In the genomic region with DNA sequence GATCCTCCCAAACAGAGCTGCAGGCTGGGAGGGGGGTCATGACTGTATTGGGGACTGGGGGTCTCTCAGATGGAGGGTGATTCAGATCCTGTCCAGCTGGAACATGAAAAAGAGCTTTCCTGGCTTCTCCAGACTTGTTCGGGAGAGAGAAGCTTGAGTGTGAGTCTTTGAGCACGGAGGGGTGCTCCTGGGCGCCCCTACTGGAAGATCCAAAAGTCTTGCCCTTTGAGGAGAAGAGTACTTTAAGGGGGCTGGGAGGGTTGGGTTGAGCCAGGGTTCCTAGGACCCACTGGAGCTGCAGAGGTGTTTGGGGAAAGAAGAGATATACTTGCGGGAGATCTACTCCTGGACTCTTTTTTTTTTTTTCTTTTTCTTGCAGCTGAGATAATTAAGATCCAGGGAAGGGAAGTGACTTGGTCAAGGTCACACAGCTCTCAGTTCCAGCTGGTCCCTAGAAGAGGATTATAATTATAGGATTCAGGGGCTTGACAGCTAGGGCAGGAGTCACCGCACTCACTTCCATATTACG, we compare ENCODE assay signal across 8 cellular contexts. TPM values are rescaled to one million over a fixed set of nuclear protein-coding genes. Genes with fewer than 3 reads are reported as not detected.
DNase-seq lines count a peak whose midpoint lies in the region; ATAC-seq, FAIRE-seq and TF ChIP-seq lines count a peak whose summit lies in the region.

No MANE protein-coding gene starts in this region.

- intact Hi-C loops in activated CD4-positive, alpha-beta T cell treated with anti-CD3 and anti-CD28 coated beads for 36 hours (cut with DNase I, micrococcal nuclease), result no loop called here

- H3K27ac Mint-ChIP-seq in activated CD4-positive, alpha-beta T cell treated with anti-CD3 and anti-CD28 coated beads for 36 hours, result peak overlapping the region; percentile 53

- TF ChIP-seq POLR2A in GM12892 (IDR thresholded peaks at IDR 0.05; ENCODE audit: low read depth, low read length), result no peak

- TF ChIP-seq CTCF in epithelial cell of proximal tubule (conservative IDR thresholded peaks at IDR 0.05; ENCODE audit: low read depth, low read length), result peak; percentile 73

- CTCF ChIA-PET in activated CD4-positive, alpha-beta T cell treated with anti-CD3 and anti-CD28 coated beads for 36 hours (lab: Charles Lee), result interaction anchor here (0.6 to 3.3 kb wide), 14 partner anchors 9 to 231 kb away, joined by 3 to 25 read pairs (median 4); a partner anchor contains a TSS

- peak; percentile 79 for DNase-seq in EH (ENCODE audit: low read depth)
- DNase-seq in KG1 (lab: John Stamatoyannopoulos, UW), result peak; percentile 41
- DNase-seq in activated CD4-positive, alpha-beta T cell treated with anti-CD3 and anti-CD28 coated beads for 36 hours, result peak; percentile 72
- DNase-seq in epithelial cell of proximal tubule (ENCODE audit: low read depth), result no peak
- DNase-seq in myocyte (ENCODE audit: low read depth), result peak; percentile 80
- DNase-seq in GM12892 (ENCODE audit: insufficient read length), result no peak

- H3K4me1 Mint-ChIP-seq in activated CD4-positive, alpha-beta T cell treated with anti-CD3 and anti-CD28 coated beads for 36 hours, result peaks cover 70% of the 10 kb centered on the region

- peaks cover 3% of the 10 kb centered on the region for H3K36me3 Mint-ChIP-seq in activated CD4-positive, alpha-beta T cell treated with anti-CD3 and anti-CD28 coated beads for 36 hours (ENCODE audit: low read depth)

- FAIRE-seq in GM12892 (lab: Jason Lieb, UNC), result no peak

- ATAC-seq in activated CD4-positive, alpha-beta T cell treated with anti-CD3 and anti-CD28 coated beads for 36 hours, result no peak
- no peak for ATAC-seq in HG03354 (IDR thresholded peaks at IDR 0.05; ENCODE audit: poor library complexity, severe bottlenecking, unreplicated experiment)
- no peak for ATAC-seq in HG03457 (IDR thresholded peaks at IDR 0.05; ENCODE audit: unreplicated experiment)

- no peaks in the 10 kb centered on the region for H3K9me3 Mint-ChIP-seq in activated CD4-positive, alpha-beta T cell treated with anti-CD3 and anti-CD28 coated beads for 36 hours (ENCODE audit: low read depth)

- H3K27me3 Mint-ChIP-seq in activated CD4-positive, alpha-beta T cell treated with anti-CD3 and anti-CD28 coated beads for 36 hours, result no peaks in the 10 kb centered on the region

- POLR2A ChIA-PET in activated CD4-positive, alpha-beta T cell treated with anti-CD3 and anti-CD28 coated beads for 36 hours (lab: Charles Lee), result interaction anchor here (0.6 to 1.0 kb wide), 4 partner anchors 10 to 177 kb away, joined by 3 to 5 read pairs (median 4); no protein-coding TSS in a partner anchor

- H3K4me3 ChIP-seq in epithelial cell of proximal tubule (ENCODE audit: low read depth, low read length), result peak overlapping the region; percentile 98

- peak overlapping the region; percentile 85 for H3K4me3 Mint-ChIP-seq in activated CD4-positive, alpha-beta T cell treated with anti-CD3 and anti-CD28 coated beads for 36 hours

RNA-seq across cellular contexts. Expression of a gene that starts 8.4 kb away (rescaled TPM):
- 10 to 100 TPM; 29.8 to 40.2 TPM for total RNA-seq in activated CD4-positive, alpha-beta T cell treated with anti-CD3 and anti-CD28 coated beads for 36 hours
- 19.5 and 21.9 TPM in 2 replicates for total RNA-seq in epithelial cell of proximal tubule
- 37.2 and 39.2 TPM in 2 replicates for total RNA-seq in myocyte
- 72.7 TPM for polyA plus RNA-seq in myocyte (2012)
- 24.3 TPM for polyA plus RNA-seq in GM12892 (2012; ENCODE audit: missing spikeins)

RNA-seq across cellular contexts. Expression of a gene that starts 29.7 kb away (rescaled TPM):
- total RNA-seq in activated CD4-positive, alpha-beta T cell treated with anti-CD3 and anti-CD28 coated beads for 36 hours, result 100 to 1,000 TPM; 105 to 171 TPM
- total RNA-seq in epithelial cell of proximal tubule (49.2 and 66.5 TPM in 2 replicates), myocyte (2.6 and 3.8 TPM in 2 replicates)
- 2.9 TPM for polyA plus RNA-seq in myocyte (2012)
- polyA plus RNA-seq in GM12892 (2012; ENCODE audit: missing spikeins), result 39.5 TPM

RNA-seq across cellular contexts. Expression of a gene that starts 47.1 kb away (rescaled TPM):
- total RNA-seq in activated CD4-positive, alpha-beta T cell treated with anti-CD3 and anti-CD28 coated beads for 36 hours, result not detected
- total RNA-seq in epithelial cell of proximal tubule, result 0.58 TPM in 1 of 2 replicates, not detected in the other
- total RNA-seq in myocyte, result not detected in 2 replicates
- polyA plus RNA-seq in myocyte (2012), result 0.90 TPM
- not detected for polyA plus RNA-seq in GM12892 (2012; ENCODE audit: missing spikeins)

Comparison
In these comparisons a context has a peak if more than half of its experiments do, and no peak if none do; other contexts are left out.
1. DNase-seq: peak in EH (single experiment), KG1 (single experiment), activated CD4-positive, alpha-beta T cell treated with anti-CD3 and anti-CD28 coated beads for 36 hours (single experiment) and myocyte (single experiment); none in epithelial cell of proximal tubule (single experiment) and GM12892 (single experiment).
2. RNA of a gene that starts 29.7 kb away (total RNA-seq): 105 to 171 TPM in activated CD4-positive, alpha-beta T cell treated with anti-CD3 and anti-CD28 coated beads for 36 hours and 49.2 to 66.5 TPM in epithelial cell of proximal tubule; 2.6 to 3.8 TPM in myocyte; every median in the first group is over 10 times any median in the second.